18 cellular contexts compared by ENCODE assay signal in genomic region chr16:57821149-57821971, GRCh38. TPM values are rescaled to one million over a fixed set of nuclear protein-coding genes. Genes with fewer than 3 reads are reported as not detected.
DNase-seq lines count a peak whose midpoint lies in the region; ATAC-seq, FAIRE-seq and TF ChIP-seq lines count a peak whose summit lies in the region.
"Had no signal": no experiment of that assay in that cellular context is flagged by ENCODE, and none has a peak within 500 bp of the region (broad histone marks: within the 10 kb centered on the region; RNA-seq: fewer than 3 reads in every experiment).

No MANE protein-coding gene starts in this region.

- no peak for TF ChIP-seq CTCF in cardiac muscle cell (IDR thresholded peaks at IDR 0.05; ENCODE audit: low read depth, low read length)
- no peak for TF ChIP-seq CTCF in right atrium auricular region (IDR thresholded peaks at IDR 0.05)
- no peak for TF ChIP-seq CTCF in K562 (IDR thresholded peaks at IDR 0.05 in 2 of 3, conservative IDR thresholded peaks at IDR 0.05 in 1 of 3; ENCODE audit: insufficient read depth in 2 of 3, low read depth in 1 of 3, low read length in 3 of 3)

- H3K27ac ChIP-seq in cardiac muscle cell (peak overlapping the region; percentile 45), right atrium auricular region (no peak overlapping the region), K562 (ENCODE audit: extremely low read depth, low read depth, low read length) (no peak overlapping the region), mesendoderm (ENCODE audit: low read depth, low read length) (no peak overlapping the region)
- H3K27ac ChIP-seq: KMS-11 had no signal

- H3K4me1 Mint-ChIP-seq in T-helper 17 cell: peaks cover 9% of the 10 kb centered on the region
- H3K4me1 Mint-ChIP-seq: B cell had no signal

- H3K27ac Mint-ChIP-seq in T-helper 17 cell: no peak overlapping the region
- H3K27ac Mint-ChIP-seq: B cell; CD4-positive, alpha-beta T cell; HFFc6 had no signal

- peak overlapping the region; percentile 26 for H3K18ac ChIP-seq in mesendoderm (ENCODE audit: low read length)

- DNase-seq in cardiac muscle cell (ENCODE audit: low read depth in 1 of 2, low spot score in 1 of 2): no peak
- DNase-seq in right atrium auricular region (ENCODE audit: low spot score): no peak
- peak in 1 of 4 experiments; percentile 21 for DNase-seq in K562 (ENCODE audit: extremely low read depth in 1 of 4, low spot score in 3 of 4)
- peak; percentile 82 for DNase-seq in mesendoderm
- no peak for DNase-seq in T-helper 17 cell
- DNase-seq in NCI-H1436 treated with DMSO at 0.1 percent for 48 hours (lab: John Stamatoyannopoulos, UW): no peak
- DNase-seq: CD4-positive, alpha-beta T cell; DND-41; GOT3; HFFc6; MM.1S; NCI-H1105; NCI-H187 treated with DMSO at 0.1 percent for 48 hours; NCI-H2171; NCI-H446 treated with DMSO at 0.1 percent for 48 hours had no signal

- H4K5ac ChIP-seq in mesendoderm (ENCODE audit: low read length): no peak overlapping the region

- no peak overlapping the region for H3K4me3 Mint-ChIP-seq in T-helper 17 cell
- H3K4me3 Mint-ChIP-seq: B cell; CD4-positive, alpha-beta T cell; HFFc6 had no signal

- no peak for TF ChIP-seq EP300 in K562 (IDR thresholded peaks at IDR 0.05; ENCODE audit: low read length)

- H3K36me3 ChIP-seq in cardiac muscle cell (no peaks in the 10 kb centered on the region), right atrium auricular region (no peaks in the 10 kb centered on the region), K562 (ENCODE audit: control insufficient read depth, insufficient read depth, low read length) (no peaks in the 10 kb centered on the region), mesendoderm (ENCODE audit: control insufficient read depth, insufficient read depth, low read length) (no peaks in the 10 kb centered on the region)

- H3K23ac ChIP-seq in mesendoderm (ENCODE audit: low read length): no peak overlapping the region

- no peak overlapping the region for H3K4ac ChIP-seq in mesendoderm (ENCODE audit: low read depth, low read length)

- FAIRE-seq in K562 (lab: Jason Lieb, UNC): peak; percentile 32

- H2AFZ ChIP-seq in K562 (ENCODE audit: low read depth, low read length): no peak overlapping the region

- no peaks in the 10 kb centered on the region for H3K9me3 ChIP-seq in cardiac muscle cell (ENCODE audit: low read depth)
- H3K9me3 ChIP-seq in right atrium auricular region: no peaks in the 10 kb centered on the region
- H3K9me3 ChIP-seq in K562 (replicated peaks; ENCODE audit: control insufficient read depth, insufficient read depth, low read depth, low read length): no peaks in the 10 kb centered on the region
- H3K9me3 ChIP-seq in T-helper 17 cell (ENCODE audit: control insufficient read depth, low read length, poor library complexity, severe bottlenecking): no peaks in the 10 kb centered on the region

- no TSS peak for BruUV-seq in K562 (replicated peaks; lab: Mats Ljungman, UMichigan)

- no peaks in the 10 kb centered on the region for H3K79me1 ChIP-seq in mesendoderm (ENCODE audit: low read length)

- no peak overlapping the region for H3K4me2 ChIP-seq in K562 (ENCODE audit: insufficient read depth, low read length)
- H3K4me2 ChIP-seq in mesendoderm (ENCODE audit: low read length): no peak overlapping the region
- H3K4me2 ChIP-seq: KMS-11 had no signal

- POLR2A ChIA-PET in K562 (lab: Yijun Ruan, JAX): interaction anchor here (0.6 to 2.0 kb wide), 2 partner anchors 11 to 298 kb away, joined by 3 to 5 read pairs; no protein-coding TSS in a partner anchor

- H3K27me3 ChIP-seq in cardiac muscle cell (no peaks in the 10 kb centered on the region), right atrium auricular region (no peaks in the 10 kb centered on the region), K562 (ENCODE audit: control insufficient read depth in 2 of 2, insufficient read depth in 2 of 2, low read length in 2 of 2) (peaks cover 0 to 4% of the 10 kb centered on the region in 2 experiments; a peak in 1 of 5 replicates), mesendoderm (ENCODE audit: insufficient read depth, low read length, poor library complexity) (no peaks in the 10 kb centered on the region)

- intact Hi-C loops in K562 (cut with micrococcal nuclease): no loop called here

- no peak overlapping the region for H2BK120ac ChIP-seq in mesendoderm (ENCODE audit: low read depth, low read length)

- H3K4me3 ChIP-seq in cardiac muscle cell (no peak overlapping the region), right atrium auricular region (no peak overlapping the region), K562 (no peak overlapping the region), mesendoderm (ENCODE audit: low read length) (no peak overlapping the region)

- no peak overlapping the region for H3K56ac ChIP-seq in mesendoderm (ENCODE audit: low read length)

- no peaks in the 10 kb centered on the region for H4K20me1 ChIP-seq in K562 (replicated peaks; ENCODE audit: control insufficient read depth, insufficient read depth, low read length)

- no peaks in the 10 kb centered on the region for H3K36me3 Mint-ChIP-seq in T-helper 17 cell (ENCODE audit: low read depth)

- WGBS in K562 (ENCODE audit: insufficient coverage, low coverage, missing lambda C conversion rate): 13% methylated on average over 10 of the region's 10 CpGs
- WGBS in mesendoderm (ENCODE audit: extremely low coverage, insufficient coverage, low lambda C conversion rate): no CpG with 5 or more reads among the region's 10 CpGs

- no peak for TF ChIP-seq RAD21 in K562 (CRISPR knock-in tag; conservative IDR thresholded peaks at IDR 0.05 in 1 of 2, IDR thresholded peaks at IDR 0.05 in 1 of 2)

- H4K8ac ChIP-seq in mesendoderm (ENCODE audit: low read depth, low read length): no peak overlapping the region

- H3K9me1 ChIP-seq in K562 (ENCODE audit: control insufficient read depth, insufficient read depth, low read length): no peaks in the 10 kb centered on the region

- peaks cover 25% of the 10 kb centered on the region for H3K27me3 Mint-ChIP-seq in T-helper 17 cell
- H3K27me3 Mint-ChIP-seq: CD4-positive, alpha-beta T cell had no signal

- TF ChIP-seq POLR2A in K562 (conservative IDR thresholded peaks at IDR 0.05): no peak

- in situ Hi-C loops in K562 (cut with MboI): no loop called here

- H2BK15ac ChIP-seq in mesendoderm (replicated peaks; ENCODE audit: low read depth): no peak overlapping the region

- ATAC-seq in K562 (no peak), GM21360 (IDR thresholded peaks at IDR 0.05; ENCODE audit: unreplicated experiment) (no peak), T-helper 17 cell (no peak)

- no peak overlapping the region for H2AK5ac ChIP-seq in mesendoderm (ENCODE audit: low read length)

- H3K9ac ChIP-seq in K562 (ENCODE audit: insufficient read depth in 1 of 2, low read depth in 2 of 2, low read length in 2 of 2) (no peak overlapping the region; a peak in 1 of 4 replicates), mesendoderm (ENCODE audit: low read length) (no peak overlapping the region)
- H3K9ac ChIP-seq: KMS-11 had no signal

- CTCF ChIA-PET in K562 (lab: Yijun Ruan, JAX; ENCODE audit: low intra/inter-chr PET ratio): no interaction called here

- H3K4me1 ChIP-seq in cardiac muscle cell (ENCODE audit: low read depth): peaks cover 22% of the 10 kb centered on the region
- H3K4me1 ChIP-seq in right atrium auricular region: peaks cover 0 to 13% of the 10 kb centered on the region in 2 donors
- peaks cover 2 to 10% of the 10 kb centered on the region in 2 experiments; a peak in 3 of 5 replicates for H3K4me1 ChIP-seq in K562 (replicated peaks in 1 of 2; ENCODE audit: control insufficient read depth in 2 of 2, insufficient read depth in 2 of 2, low read length in 2 of 2)
- peaks cover 7% of the 10 kb centered on the region for H3K4me1 ChIP-seq in mesendoderm (ENCODE audit: control insufficient read depth, low read depth, low read length)

- H2BK5ac ChIP-seq in mesendoderm (ENCODE audit: low read length): no peak overlapping the region

- no peaks in the 10 kb centered on the region for H3K79me2 ChIP-seq in K562 (ENCODE audit: control insufficient read depth, insufficient read depth, low read length)
- no peaks in the 10 kb centered on the region for H3K79me2 ChIP-seq in mesendoderm (ENCODE audit: control insufficient read depth, insufficient read depth, low read length)

TF ChIP-seq in K562, 482 proteins besides CTCF, POLR2A, EP300 and RAD21 (continues in another document):
- TF ChIP-seq NFIC (IDR thresholded peaks at IDR 0.05): peak; percentile 77
- TF ChIP-seq ID3 (CRISPR knock-in tag; IDR thresholded peaks at IDR 0.05): no peak
- TF ChIP-seq ID3 (tag; IDR thresholded peaks at IDR 0.05): peak; percentile 97
- peak; percentile 96 for TF ChIP-seq ZFP36 (IDR thresholded peaks at IDR 0.05; ENCODE audit: low read depth, low read length, partially characterized antibody)
- TF ChIP-seq PRMT5 (CRISPR knock-in tag; IDR thresholded peaks at IDR 0.05): no peak
- TF ChIP-seq KDM1A (IDR thresholded peaks at IDR 0.05): peak; percentile 27 to 62; a peak in 2 of 4 replicates
- TF ChIP-seq SOX6 (IDR thresholded peaks at IDR 0.05): no peak

RNA-seq across cellular contexts. Expression of gene KIFC3, which starts 19.1 kb away (rescaled TPM):
- total RNA-seq in cardiac muscle cell: 28.4 and 50.1 TPM in 2 replicates
- polyA plus RNA-seq in cardiac muscle cell: 24.8 and 33.0 TPM in 2 replicates
- total RNA-seq in right atrium auricular region: 10 to 100 TPM; 40.6 to 59.5 TPM
- 164 and 411 TPM in 2 replicates for total RNA-seq in K562 (2011; cell fraction: chromatin; rRNA removed; ENCODE audit: low replicate concordance)
- total RNA-seq in K562 (2011; cell fraction: nucleolus; rRNA removed): 182 and 194 TPM in 2 replicates
- 159 and 191 TPM in 2 replicates for total RNA-seq in K562 (2011; cell fraction: nucleoplasm; rRNA removed)
- 103 and 106 TPM in 2 replicates for total RNA-seq in K562 (2014; rRNA removed)
- total RNA-seq in K562 (2014; rRNA removed; fragmentation: Illumina TruSeq; extraction: Trizol): 19.0 and 22.9 TPM in 2 replicates
- total RNA-seq in K562 (2015; rRNA removed; fragmentation: Illumina TruSeq; extraction: Trizol): 26.2 and 28.4 TPM in 2 replicates
- total RNA-seq in K562 (2021): 94.5 and 105 TPM in 2 replicates
- polyA plus RNA-seq in K562 (2011; rRNA removed): 53.3 and 63.5 TPM in 2 replicates
- polyA plus RNA-seq in K562 (2011; cell fraction: cytosol; rRNA removed): 55.1 and 112 TPM in 2 replicates
- polyA plus RNA-seq in K562 (2011; cell fraction: nucleus; rRNA removed): 117 and 212 TPM in 2 replicates
- 52.0 and 117 TPM in 2 replicates for polyA plus RNA-seq in K562 (2012)
- 20.2 and 47.1 TPM in 2 replicates for polyA plus RNA-seq in K562 (2014; fragmentation: Illumina TruSeq; extraction: Trizol)
- polyA plus RNA-seq in K562 (2014; fragmentation: Nextera tagmentation; extraction: Ambion mirVana): under 1 TPM; 0.23 to 0.96 TPM
- 78.1 and 80.3 TPM in 2 replicates for polyA plus RNA-seq in K562 (2014; rRNA removed)
- polyA minus RNA-seq in K562 (2011; rRNA and poly(A)+ RNA removed): 30.1 and 42.3 TPM in 2 replicates
- 44.9 and 52.3 TPM in 2 replicates for polyA minus RNA-seq in K562 (2011; cell fraction: cytosol; rRNA and poly(A)+ RNA removed)
- polyA minus RNA-seq in K562 (2011; cell fraction: nucleus; rRNA and poly(A)+ RNA removed): 83.2 and 86.6 TPM in 2 replicates
- polyA plus RNA-seq in mesendoderm (2013, experiment 1 of 2): 13.8 TPM
- polyA plus RNA-seq in mesendoderm (2013, experiment 2 of 2): 14.1 TPM
- total RNA-seq in T-helper 17 cell: 10 to 100 TPM in 1 of 2 donors, under 1 TPM in 1; 0.70 to 15.2 TPM
- total RNA-seq: CD4-positive, alpha-beta T cell had no signal
